In genomic region chr4:17778431-17778830, GRCh38 we compare ENCODE assay signal across 32 cellular contexts. TPM values are rescaled to one million over a fixed set of nuclear protein-coding genes. Genes with fewer than 3 reads are reported as not detected.
DNase-seq lines count a peak whose midpoint lies in the region; TF ChIP-seq lines count a peak whose summit lies in the region.
"Had no signal": no experiment of that assay in that cellular context is flagged by ENCODE, and none has a peak within 500 bp of the region (broad histone marks: within the 10 kb centered on the region; RNA-seq: fewer than 3 reads in every experiment).

No MANE protein-coding gene starts in this region.

- TF ChIP-seq CTCF in esophagus muscularis mucosa (IDR thresholded peaks at IDR 0.05) (no peak), neural crest cell (conservative IDR thresholded peaks at IDR 0.05) (no peak)

- peaks cover 0 to 30% (median 3%) of the 10 kb centered on the region in 4 donors for H3K27me3 ChIP-seq in esophagus muscularis mucosa
- H3K27me3 ChIP-seq: BLaER1; BLaER1 treated with 17β-estradiol and CSF1 and Interleukin-3, amounts not matched to agents 10 nM and 100 nM had no signal

- no peak overlapping the region for H3K27ac ChIP-seq in esophagus muscularis mucosa (replicated peaks in 1 of 4)
- H3K27ac ChIP-seq: 22Rv1; A549; BLaER1; BLaER1 treated with 17β-estradiol and CSF1 and Interleukin-3, amounts not matched to agents 10 nM and 100 nM; C4-2B had no signal

- no peaks in the 10 kb centered on the region for H3K36me3 Mint-ChIP-seq in neural crest cell (ENCODE audit: low read depth)
- H3K36me3 Mint-ChIP-seq: CD4-positive, alpha-beta memory T cell; CD8-positive, alpha-beta T cell had no signal

- DNase-seq in esophagus muscularis mucosa (ENCODE audit: extremely low spot score) (peak; percentile 91), neural crest cell (ENCODE audit: low read depth, low spot score) (no peak), NCI-H1930 (lab: John Stamatoyannopoulos, UW) (no peak)
- DNase-seq in stimulated activated CD4-positive, alpha-beta T cell treated with anti-CD3 and anti-CD28 coated beads, Interleukin-12 subunit alpha, Interleukin-12 subunit beta, amount 100 ng/mL, for 4 hours, result no peak
- DNase-seq: 8988T; ACHN; AML-193; BE2C; C1 segment of cervical spinal cord; Caco-2; Calu3; CD4-positive, alpha-beta memory T cell; CD4-positive, alpha-beta T cell; CD4-positive, CD25-positive, alpha-beta regulatory T cell; CD8-positive, alpha-beta memory T cell; CD8-positive, alpha-beta T cell; COR-L47; DMS 273 treated with DMSO at 0.1 percent for 48 hours; DMS153; DMS53; DMS79; DMS79 treated with DMSO at 0.1 percent for 48 hours; DND-41; EL had no signal

- H3K36me3 ChIP-seq in esophagus muscularis mucosa, result no peaks in the 10 kb centered on the region
- H3K36me3 ChIP-seq: BE2C; BLaER1; BLaER1 treated with 17β-estradiol and CSF1 and Interleukin-3, amounts not matched to agents 10 nM and 100 nM had no signal

- TF ChIP-seq POLR2A in esophagus muscularis mucosa (IDR thresholded peaks at IDR 0.05; ENCODE audit: low read depth), result no peak

- intact Hi-C loops in esophagus muscularis mucosa (cut with DNase I), result no loop called here

- no peak for TF ChIP-seq EP300 in esophagus muscularis mucosa (IDR thresholded peaks at IDR 0.05)

- H3K4me3 Mint-ChIP-seq in neural crest cell, result peak overlapping the region; percentile 11
- H3K4me3 Mint-ChIP-seq: B cell; CD14-positive monocyte; CD4-positive, alpha-beta memory T cell; CD4-positive, alpha-beta T cell; CD8-positive, alpha-beta memory T cell; CD8-positive, alpha-beta T cell had no signal

- 75% methylated on average over 3 of the region's 3 CpGs for WGBS in esophagus muscularis mucosa

- H3K9me3 Mint-ChIP-seq in neural crest cell, result no peaks in the 10 kb centered on the region
- H3K9me3 Mint-ChIP-seq: CD4-positive, alpha-beta T cell; CD4-positive, CD25-positive, alpha-beta regulatory T cell; CD8-positive, alpha-beta memory T cell; CD8-positive, alpha-beta T cell had no signal

- no peaks in the 10 kb centered on the region for H3K9me3 ChIP-seq in esophagus muscularis mucosa
- H3K9me3 ChIP-seq: A549, Caco-2 had no signal

- H3K4me1 ChIP-seq in esophagus muscularis mucosa, result peaks cover 14 to 25% (median 22%) of the 10 kb centered on the region in 4 donors
- H3K4me1 ChIP-seq: BE2C; BLaER1; BLaER1 treated with 17β-estradiol and CSF1 and Interleukin-3, amounts not matched to agents 10 nM and 100 nM; Caco-2 had no signal

- peaks cover 9% of the 10 kb centered on the region for H3K4me1 Mint-ChIP-seq in neural crest cell

- H3K27me3 Mint-ChIP-seq in neural crest cell (ENCODE audit: low read depth), result peaks cover 61% of the 10 kb centered on the region

- H3K27ac Mint-ChIP-seq in neural crest cell (ENCODE audit: unreplicated experiment), result no peak overlapping the region
- H3K27ac Mint-ChIP-seq: B cell; CD14-positive monocyte; CD4-positive, alpha-beta memory T cell; CD4-positive, alpha-beta T cell; CD4-positive, CD25-positive, alpha-beta regulatory T cell; CD8-positive, alpha-beta memory T cell; CD8-positive, alpha-beta T cell had no signal

- no peak overlapping the region for H3K4me3 ChIP-seq in esophagus muscularis mucosa
- H3K4me3 ChIP-seq: A549; BLaER1; BLaER1 treated with 17β-estradiol and CSF1 and Interleukin-3, amounts not matched to agents 10 nM and 100 nM had no signal

RNA-seq across cellular contexts. Expression of gene FAM184B, which starts 3.0 kb away (rescaled TPM):
- total RNA-seq in esophagus muscularis mucosa (not detected), neural crest cell (0.12 and 0.16 TPM in 2 replicates)
- total RNA-seq: A172; B cell; Caco-2; CD4-positive, alpha-beta memory T cell; CD4-positive, alpha-beta T cell; CD4-positive, CD25-positive, alpha-beta regulatory T cell; CD8-positive, alpha-beta T cell had no signal

RNA-seq across cellular contexts. Expression of gene DCAF16, which starts 32.1 kb away (rescaled TPM):
- total RNA-seq in esophagus muscularis mucosa (10 to 100 TPM; 23.4 to 28.7 (median 26.3) TPM), neural crest cell (57.4 and 58.2 TPM in 2 replicates)

RNA-seq across cellular contexts. Expression of gene NCAPG, which starts 32.3 kb away (rescaled TPM):
- total RNA-seq in esophagus muscularis mucosa (under 1 TPM in 3 of 4 donors, not detected in 1; 0.17 to 0.98 (median 0.71) TPM), neural crest cell (75.8 and 79.6 TPM in 2 replicates)

Comparison
In these comparisons a context has a peak if more than half of its experiments do, and no peak if none do; other contexts are left out.
1. RNA of gene NCAPG, which starts 32.3 kb away (total RNA-seq): 75.8 to 79.6 TPM in neural crest cell; 0.17 to 0.98 TPM in esophagus muscularis mucosa; every median in the first group is over 10 times any median in the second.